In genomic region chr17:2122641-2123302, GRCh38 we compare ENCODE assay signal across 8 cellular contexts.
DNase-seq lines count a peak whose midpoint lies in the region; ATAC-seq and TF ChIP-seq lines count a peak whose summit lies in the region.

No MANE protein-coding gene starts in this region.

- intact Hi-C loops in lower lobe of right lung (cut with DNase I) = no loop called here
- intact Hi-C loops in upper lobe of right lung (cut with DNase I) = no loop called here

- peak; percentile 48 for TF ChIP-seq CTCF in choroid plexus epithelial cell (conservative IDR thresholded peaks at IDR 0.05; ENCODE audit: low read depth, low read length)
- peak; percentile 14 for TF ChIP-seq CTCF in lower lobe of right lung (IDR thresholded peaks at IDR 0.05)
- peak; percentile 9 for TF ChIP-seq CTCF in upper lobe of right lung (IDR thresholded peaks at IDR 0.05)

- H3K27ac ChIP-seq in lower lobe of right lung = peak overlapping the region; percentile 69
- peak overlapping the region; percentile 82 for H3K27ac ChIP-seq in upper lobe of right lung

- H3K4me3 ChIP-seq in choroid plexus epithelial cell (ENCODE audit: low read depth, low read length) (no peak overlapping the region), lower lobe of right lung (peak overlapping the region; percentile 1), upper lobe of right lung (no peak overlapping the region)

- peaks cover 8% of the 10 kb centered on the region for H3K36me3 ChIP-seq in lower lobe of right lung
- H3K36me3 ChIP-seq in upper lobe of right lung = no peaks in the 10 kb centered on the region

- DNase-seq in EH (ENCODE audit: low read depth) = peak; percentile 46
- peak; percentile 48 for DNase-seq in NCI-H2107 treated with DMSO at 0.1 percent for 48 hours (lab: John Stamatoyannopoulos, UW; ENCODE audit: unreplicated experiment)
- peak; percentile 94 for DNase-seq in choroid plexus epithelial cell (ENCODE audit: low read depth)
- peak; percentile 86 for DNase-seq in lower lobe of right lung
- DNase-seq in upper lobe of right lung = peak; percentile 83
- DNase-seq in stimulated activated CD4-positive, alpha-beta T cell treated with anti-CD3 and anti-CD28 coated beads, Interleukin-15, amount 100 ng/mL, for 24 hours = no peak

- no peaks in the 10 kb centered on the region for H3K27me3 ChIP-seq in lower lobe of right lung (ENCODE audit: low read depth)
- H3K27me3 ChIP-seq in upper lobe of right lung = no peaks in the 10 kb centered on the region

- ATAC-seq in lower lobe of right lung (peak; percentile 85 to 91), upper lobe of right lung (peak; percentile 89), GM21367 (IDR thresholded peaks at IDR 0.05; ENCODE audit: unreplicated experiment) (no peak), GM19463 (IDR thresholded peaks at IDR 0.05; ENCODE audit: unreplicated experiment) (no peak)

- H3K9me3 ChIP-seq in lower lobe of right lung (no peaks in the 10 kb centered on the region), upper lobe of right lung (no peaks in the 10 kb centered on the region)

- H3K4me1 ChIP-seq in lower lobe of right lung = peaks cover 35% of the 10 kb centered on the region
- H3K4me1 ChIP-seq in upper lobe of right lung = peaks cover 30% of the 10 kb centered on the region

Comparison
In these comparisons a context has a peak if more than half of its experiments do, and no peak if none do; other contexts are left out.
1. ATAC-seq: peak in lower lobe of right lung (2 of 2) and upper lobe of right lung (single experiment); none in GM21367 (single experiment) and GM19463 (single experiment).
2. Peak in every context shown above with its lines, with median percentiles within 50 percentile points of each other: CTCF ChIP-seq.